In genomic region chr17:21294321-21295035, GRCh38 we compare ENCODE assay signal across 12 cellular contexts. TPM values are rescaled to one million over a fixed set of nuclear protein-coding genes. Genes with fewer than 3 reads are reported as not detected.
A peak's percentile ranks its signal among the peaks of the same experiment; 100 is the strongest.
DNase-seq lines count a peak whose midpoint lies in the region; ATAC-seq and TF ChIP-seq lines count a peak whose summit lies in the region.
"Had no signal": no experiment of that assay in that cellular context is flagged by ENCODE, and none has a peak within 500 bp of the region (broad histone marks: within the 10 kb centered on the region; RNA-seq: fewer than 3 reads in every experiment).

No MANE protein-coding gene starts in this region.

- H2BK120ac ChIP-seq in IMR-90 (ENCODE audit: low read depth, low read length) = no peak overlapping the region
- peak overlapping the region; percentile 62 for H2BK120ac ChIP-seq in neuronal stem cell (ENCODE audit: low read depth, low read length)

- in situ Hi-C loops in IMR-90 (cut with MboI; ENCODE audit: low sequenced_read_pairs) = no loop called here

- 73% methylated on average over 8 of the region's 12 CpGs; no CpG with 5 or more reads in 1 of the 2 experiments for WGBS in IMR-90 (ENCODE audit: extremely low coverage in 2 of 2, insufficient read length in 1 of 2), 2 experiments
- no CpG with 5 or more reads among the region's 12 CpGs for WGBS in neuronal stem cell (ENCODE audit: extremely low coverage in 2 of 2, insufficient read length in 2 of 2, insufficient replicate concordance in 1 of 2), 2 donors

- intact Hi-C loops in CD8-positive, alpha-beta T cell (cut with DNase I, micrococcal nuclease) = no loop called here
- intact Hi-C loops in IMR-90 (cut with micrococcal nuclease) = no loop called here

- H3K4me2 ChIP-seq in IMR-90 (ENCODE audit: low read depth, low read length) (no peak overlapping the region), neuronal stem cell (ENCODE audit: insufficient read depth, low read length, poor library complexity, severe bottlenecking) (no peak overlapping the region)

- H3K56ac ChIP-seq in IMR-90 (ENCODE audit: extremely low read depth, insufficient read depth, low read length) = no peak overlapping the region

- no peak for TF ChIP-seq RAD21 in IMR-90 (IDR thresholded peaks at IDR 0.05; ENCODE audit: low read length)

- H2AK5ac ChIP-seq in IMR-90 (ENCODE audit: low read depth, low read length) = no peak overlapping the region
- H2AK5ac ChIP-seq in neuronal stem cell (ENCODE audit: low read depth, low read length) = peak overlapping the region; percentile 17

- H3K23ac ChIP-seq in IMR-90 (ENCODE audit: low read depth, low read length) (no peak overlapping the region), neuronal stem cell (ENCODE audit: low read depth, low read length, poor library complexity) (peak overlapping the region; percentile 45)

- no peaks in the 10 kb centered on the region for H3K9me3 ChIP-seq in CD8-positive, alpha-beta T cell (ENCODE audit: low read length)
- peaks cover 3% of the 10 kb centered on the region; the same call in 1 of the 2 replicates for H3K9me3 ChIP-seq in IMR-90 (ENCODE audit: control insufficient read depth, insufficient read depth, low read length)
- peaks cover 0 to 17% of the 10 kb centered on the region in 2 donors for H3K9me3 ChIP-seq in neuronal stem cell (replicated peaks in 1 of 2; ENCODE audit: control insufficient read depth in 2 of 2, insufficient read depth in 1 of 2, low read depth in 1 of 2, low read length in 2 of 2)
- H3K9me3 ChIP-seq: right lobe of liver, thoracic aorta had no signal

- H4K20me1 ChIP-seq in IMR-90 (ENCODE audit: insufficient read depth, low read length) = peaks cover 98% of the 10 kb centered on the region

- no peak overlapping the region for H3K4me3 Mint-ChIP-seq in CD8-positive, alpha-beta T cell
- H3K4me3 Mint-ChIP-seq in effector memory CD8-positive, alpha-beta T cell = no peak overlapping the region
- H3K4me3 Mint-ChIP-seq in activated CD8-positive, alpha-beta memory T cell treated with anti-CD3 and anti-CD28 coated beads, Interleukin-2, amount 10 ng/mL, durations not matched to agents 7 days and 5 days = no peak overlapping the region

- H2BK5ac ChIP-seq in IMR-90 (ENCODE audit: low read depth, low read length, poor library complexity, severe bottlenecking) (no peak overlapping the region), neuronal stem cell (ENCODE audit: low read length) (peak overlapping the region; percentile 63)

- H3K9me1 ChIP-seq in IMR-90 (ENCODE audit: insufficient read depth, low read length) = no peaks in the 10 kb centered on the region; the same call in 1 of the 2 replicates

- H3K27ac ChIP-seq in CD8-positive, alpha-beta T cell (ENCODE audit: low read depth, low read length) = no peak overlapping the region
- H3K27ac ChIP-seq in IMR-90 (ENCODE audit: insufficient read depth, low read length) (no peak overlapping the region), neuronal stem cell (replicated peaks; ENCODE audit: low read length) (no peak overlapping the region)
- H3K27ac ChIP-seq: right lobe of liver, thoracic aorta had no signal

- no peak for TF ChIP-seq POLR2A in IMR-90 (IDR thresholded peaks at IDR 0.05; ENCODE audit: low read depth, low read length)

- H3K14ac ChIP-seq in IMR-90 (replicated peaks; ENCODE audit: low read depth, low read length) (no peak overlapping the region), neuronal stem cell (ENCODE audit: low read length) (peak overlapping the region; percentile 0)

- H3K79me1 ChIP-seq in IMR-90 (ENCODE audit: low read depth in 1 of 2, low read length in 2 of 2) (peaks cover 11 to 38% of the 10 kb centered on the region in 2 experiments; a peak in 3 of 4 replicates), neuronal stem cell (ENCODE audit: low read depth, low read length) (peaks cover 8% of the 10 kb centered on the region)

- no peak overlapping the region for H4K91ac ChIP-seq in IMR-90 (ENCODE audit: insufficient read depth, low read depth, low read length)
- no peak overlapping the region for H4K91ac ChIP-seq in neuronal stem cell (ENCODE audit: low read depth, low read length, poor library complexity)

- no peak overlapping the region for H2BK12ac ChIP-seq in neuronal stem cell (ENCODE audit: low read length)

- H2BK15ac ChIP-seq in IMR-90 (ENCODE audit: low read depth, low read length) (no peak overlapping the region), neuronal stem cell (ENCODE audit: low read length) (no peak overlapping the region)

- no peak overlapping the region for H2BK20ac ChIP-seq in IMR-90 (ENCODE audit: low read depth, low read length)

- no peak overlapping the region for H3K4ac ChIP-seq in IMR-90 (ENCODE audit: low read depth, low read length)
- H3K4ac ChIP-seq in neuronal stem cell (ENCODE audit: low read length) = no peak overlapping the region

- H3K27me3 ChIP-seq in CD8-positive, alpha-beta T cell (ENCODE audit: insufficient read depth, low read length) = no peaks in the 10 kb centered on the region
- H3K27me3 ChIP-seq in IMR-90 (ENCODE audit: control insufficient read depth, insufficient read depth, low read length) = no peaks in the 10 kb centered on the region
- peaks cover 0 to 2% (median 0%) of the 10 kb centered on the region in 3 experiments for H3K27me3 ChIP-seq in neuronal stem cell (ENCODE audit: control insufficient read depth in 3 of 3, insufficient read depth in 3 of 3, low read depth in 1 of 3, low read length in 3 of 3)
- H3K27me3 ChIP-seq: right lobe of liver had no signal

- H3K4me3 ChIP-seq in CD8-positive, alpha-beta T cell (ENCODE audit: low read depth, low read length) = no peak overlapping the region
- H3K4me3 ChIP-seq in IMR-90 (ENCODE audit: insufficient read depth, low read depth, low read length) (no peak overlapping the region), neuronal stem cell (ENCODE audit: low read length in 2 of 2) (no peak overlapping the region)
- H3K4me3 ChIP-seq: right lobe of liver, thoracic aorta had no signal

- peaks cover 4% of the 10 kb centered on the region for H3K4me1 ChIP-seq in CD8-positive, alpha-beta T cell (ENCODE audit: insufficient read depth, low read length)
- H3K4me1 ChIP-seq in IMR-90 (ENCODE audit: control insufficient read depth, insufficient read depth, low read length) (peaks cover 21% of the 10 kb centered on the region), neuronal stem cell (ENCODE audit: control insufficient read depth in 2 of 2, insufficient read depth in 1 of 2, low read depth in 1 of 2, low read length in 2 of 2) (peaks cover 0 to 6% of the 10 kb centered on the region in 2 donors)

- H3K9me3 Mint-ChIP-seq in CD8-positive, alpha-beta T cell = peaks cover 5% of the 10 kb centered on the region
- H3K9me3 Mint-ChIP-seq in effector memory CD8-positive, alpha-beta T cell = peaks cover 0 to 6% of the 10 kb centered on the region in 2 donors
- no peaks in the 10 kb centered on the region for H3K9me3 Mint-ChIP-seq in activated CD8-positive, alpha-beta memory T cell treated with anti-CD3 and anti-CD28 coated beads, Interleukin-2, amount 10 ng/mL, durations not matched to agents 7 days and 5 days (ENCODE audit: low read depth)

- no peak overlapping the region for H4K5ac ChIP-seq in IMR-90 (ENCODE audit: low read depth, low read length)

- H3K27ac Mint-ChIP-seq in CD8-positive, alpha-beta T cell = peak overlapping the region; percentile 74
- H3K27ac Mint-ChIP-seq in effector memory CD8-positive, alpha-beta T cell = peak overlapping the region; percentile 64 to 77
- H3K27ac Mint-ChIP-seq in activated CD8-positive, alpha-beta memory T cell treated with anti-CD3 and anti-CD28 coated beads, Interleukin-2, amount 10 ng/mL, durations not matched to agents 7 days and 5 days = no peak overlapping the region

- POLR2A ChIA-PET in CD8-positive, alpha-beta T cell (lab: Charles Lee) = no interaction called here
- POLR2A ChIA-PET in IMR-90 (lab: Charles Lee; ENCODE audit: unreplicated experiment) = no interaction called here

- no peaks in the 10 kb centered on the region for H3K27me3 Mint-ChIP-seq in CD8-positive, alpha-beta T cell (ENCODE audit: low read depth)
- no peaks in the 10 kb centered on the region for H3K27me3 Mint-ChIP-seq in effector memory CD8-positive, alpha-beta T cell
- H3K27me3 Mint-ChIP-seq in activated CD8-positive, alpha-beta memory T cell treated with anti-CD3 and anti-CD28 coated beads, Interleukin-2, amount 10 ng/mL, durations not matched to agents 7 days and 5 days = no peaks in the 10 kb centered on the region

- TF ChIP-seq CTCF in CD8-positive, alpha-beta T cell (IDR thresholded peaks at IDR 0.05) = no peak
- TF ChIP-seq CTCF in IMR-90 (conservative IDR thresholded peaks at IDR 0.05; ENCODE audit: low read depth, low read length) = no peak
- no peak for TF ChIP-seq CTCF in GM10266 (IDR thresholded peaks at IDR 0.05; ENCODE audit: control insufficient read depth, insufficient read depth, low read depth, missing control alignments)

- H3K18ac ChIP-seq in IMR-90 (ENCODE audit: low read depth, low read length) (no peak overlapping the region), neuronal stem cell (ENCODE audit: low read length) (peak overlapping the region; percentile 66)

- H3K9ac ChIP-seq in IMR-90 (ENCODE audit: low read depth, low read length) = no peak overlapping the region
- H3K9ac ChIP-seq in neuronal stem cell (ENCODE audit: low read depth, low read length, poor library complexity) = peak overlapping the region; percentile 15

- dilution Hi-C loops in IMR-90 (cut with HindIII; ENCODE audit: low sequenced_read_pairs, unreplicated experiment) = no loop called here

- no peak for DNase-seq in CD8-positive, alpha-beta T cell
- DNase-seq in IMR-90 (no peak), neuronal stem cell (ENCODE audit: low spot score) (no peak), GM10266 (ENCODE audit: extremely low spot score) (no peak)
- no peak for DNase-seq in effector memory CD8-positive, alpha-beta T cell
- DNase-seq in activated CD8-positive, alpha-beta memory T cell treated with anti-CD3 and anti-CD28 coated beads, Interleukin-2, amount 10 ng/mL, durations not matched to agents 7 days and 5 days = no peak
- DNase-seq: activated CD4-positive, alpha-beta T cell treated with anti-CD3 and anti-CD28 coated beads, Interleukin-2, amount 50 U/mL, for 1 hour; Calu3; MV-4-11 had no signal

- peaks cover 23% of the 10 kb centered on the region for H3K4me1 Mint-ChIP-seq in CD8-positive, alpha-beta T cell (ENCODE audit: low read depth)
- peaks cover 27 to 46% of the 10 kb centered on the region in 2 donors for H3K4me1 Mint-ChIP-seq in effector memory CD8-positive, alpha-beta T cell (ENCODE audit: low read depth in 2 of 2)
- H3K4me1 Mint-ChIP-seq in activated CD8-positive, alpha-beta memory T cell treated with anti-CD3 and anti-CD28 coated beads, Interleukin-2, amount 10 ng/mL, durations not matched to agents 7 days and 5 days = peaks cover 6% of the 10 kb centered on the region

- ATAC-seq in CD8-positive, alpha-beta T cell = no peak
- ATAC-seq in IMR-90 (ENCODE audit: low read depth) (no peak), GM21528 (IDR thresholded peaks at IDR 0.05; ENCODE audit: low FRiP score, unreplicated experiment) (no peak)
- no peak for ATAC-seq in effector memory CD8-positive, alpha-beta T cell (replicated peaks)
- ATAC-seq in activated CD8-positive, alpha-beta memory T cell treated with anti-CD3 and anti-CD28 coated beads, Interleukin-2, amount 10 ng/mL, durations not matched to agents 7 days and 5 days = no peak

- CTCF ChIA-PET in CD8-positive, alpha-beta T cell (lab: Charles Lee) = interaction anchor here (0.6 kb wide), 1 partner anchor 218 kb away, joined by 3 read pairs; no protein-coding TSS in a partner anchor
- CTCF ChIA-PET in IMR-90 (lab: Yijun Ruan, JAX) = no interaction called here
- CTCF ChIA-PET in activated CD8-positive, alpha-beta memory T cell treated with anti-CD3 and anti-CD28 coated beads, Interleukin-2, amount 10 ng/mL, durations not matched to agents 7 days and 5 days (lab: Charles Lee) = no interaction called here

- no peaks in the 10 kb centered on the region for H3K36me3 ChIP-seq in CD8-positive, alpha-beta T cell (ENCODE audit: insufficient read depth, low read length)
- H3K36me3 ChIP-seq in IMR-90 (ENCODE audit: control insufficient read depth, insufficient read depth, low read length) (peaks cover 18% of the 10 kb centered on the region; the same call in 1 of the 2 replicates), neuronal stem cell (replicated peaks in 1 of 2; ENCODE audit: control insufficient read depth in 2 of 2, insufficient read depth in 2 of 2, low read length in 2 of 2) (peaks cover 0 to 11% of the 10 kb centered on the region in 2 donors)

- peaks cover 26% of the 10 kb centered on the region for H3K36me3 Mint-ChIP-seq in CD8-positive, alpha-beta T cell
- peaks cover 53% of the 10 kb centered on the region for H3K36me3 Mint-ChIP-seq in effector memory CD8-positive, alpha-beta T cell (ENCODE audit: insufficient read depth)
- H3K36me3 Mint-ChIP-seq in activated CD8-positive, alpha-beta memory T cell treated with anti-CD3 and anti-CD28 coated beads, Interleukin-2, amount 10 ng/mL, durations not matched to agents 7 days and 5 days = peaks cover 5% of the 10 kb centered on the region

- H4K8ac ChIP-seq in IMR-90 (ENCODE audit: low read depth in 2 of 2, low read length in 2 of 2) (no peak overlapping the region), neuronal stem cell (ENCODE audit: low read depth, low read length) (no peak overlapping the region)

- peak overlapping the region; percentile 20 for H2AK9ac ChIP-seq in IMR-90 (replicated peaks; ENCODE audit: low read depth, low read length, poor library complexity)

- BruUV-seq in IMR-90 (replicated peaks; lab: Mats Ljungman, UMichigan) = no TSS peak

- H2AFZ ChIP-seq in IMR-90 (replicated peaks; ENCODE audit: low read length, poor library complexity) (no peak overlapping the region), neuronal stem cell (ENCODE audit: low read length) (no peak overlapping the region)

RNA-seq across cellular contexts. Expression of gene MAP2K3, which starts 10.0 kb away (rescaled TPM):
- 10 to 100 TPM; 59.9 to 63.8 TPM for total RNA-seq in CD8-positive, alpha-beta T cell
- total RNA-seq in IMR-90 (2012; rRNA removed) = 23.5 and 25.0 TPM in 2 replicates
- polyA plus RNA-seq in IMR-90 (2012; rRNA removed) = 72.6 and 82.2 TPM in 2 replicates
- polyA plus RNA-seq in IMR-90 (2012; cell fraction: cytosol; rRNA removed) = 80.0 and 96.7 TPM in 2 replicates
- 106 and 189 TPM in 2 replicates for polyA plus RNA-seq in IMR-90 (2012; cell fraction: nucleus; rRNA removed; ENCODE audit: low replicate concordance)
- polyA plus RNA-seq in neuronal stem cell (2013, experiment 1 of 2) = 10.2 TPM
- polyA plus RNA-seq in neuronal stem cell (2013, experiment 2 of 2) = 10.8 TPM
- 10 to 100 TPM; 65.5 to 97.3 TPM for total RNA-seq in activated CD8-positive, alpha-beta memory T cell treated with anti-CD3 and anti-CD28 coated beads, Interleukin-2, amount 10 ng/mL, durations not matched to agents 7 days and 5 days

RNA-seq across cellular contexts. Expression of gene NATD1, which starts 41.3 kb away (rescaled TPM):
- 1 to 10 TPM; 6.3 to 6.6 TPM for total RNA-seq in CD8-positive, alpha-beta T cell
- total RNA-seq in IMR-90 (2012; rRNA removed) = 0.56 and 0.90 TPM in 2 replicates
- 4.1 and 4.3 TPM in 2 replicates for polyA plus RNA-seq in IMR-90 (2012; rRNA removed)
- 2.2 and 5.3 TPM in 2 replicates for polyA plus RNA-seq in IMR-90 (2012; cell fraction: cytosol; rRNA removed)
- polyA plus RNA-seq in IMR-90 (2012; cell fraction: nucleus; rRNA removed; ENCODE audit: low replicate concordance) = 4.7 and 7.3 TPM in 2 replicates
- polyA plus RNA-seq in neuronal stem cell (2013, experiment 1 of 2) = 8.8 TPM
- 8.8 TPM for polyA plus RNA-seq in neuronal stem cell (2013, experiment 2 of 2)
- total RNA-seq in activated CD8-positive, alpha-beta memory T cell treated with anti-CD3 and anti-CD28 coated beads, Interleukin-2, amount 10 ng/mL, durations not matched to agents 7 days and 5 days = 1 to 10 TPM; 1.8 to 1.9 TPM
